ENCODE assay signal across 8 cellular contexts in genomic region chr7:119482209-119482608, GRCh38.
DNase-seq lines count a peak whose midpoint lies in the region; ATAC-seq and TF ChIP-seq lines count a peak whose summit lies in the region.

No MANE protein-coding gene starts in this region.

- H3K4me1 ChIP-seq in tibial artery: no peaks in the 10 kb centered on the region

- H3K36me3 ChIP-seq in tibial artery: no peaks in the 10 kb centered on the region

- peak; percentile 38 for DNase-seq in NCI-H82 treated with DMSO at 0.1 percent for 48 hours (lab: John Stamatoyannopoulos, UW; ENCODE audit: unreplicated experiment)
- peak; percentile 11 for DNase-seq in fibroblast of pulmonary artery (ENCODE audit: low read depth)
- DNase-seq in tibial artery: no peak
- DNase-seq in DMS114 treated with DMSO at 0.1 percent for 48 hours (lab: John Stamatoyannopoulos, UW; ENCODE audit: unreplicated experiment): no peak
- no peak for DNase-seq in epidermal melanocyte (ENCODE audit: insufficient read length, low spot score)

- TF ChIP-seq CTCF in C4-2B (conservative IDR thresholded peaks at IDR 0.05) (peak; percentile 51), fibroblast of pulmonary artery (IDR thresholded peaks at IDR 0.05; ENCODE audit: low read length, missing control alignments) (peak; percentile 25), tibial artery (IDR thresholded peaks at IDR 0.05) (no peak)

- ATAC-seq in GM18867 (IDR thresholded peaks at IDR 0.05; ENCODE audit: unreplicated experiment) (peak; percentile 93), HG02943 (IDR thresholded peaks at IDR 0.05; ENCODE audit: low read depth, unreplicated experiment) (peak; percentile 81)

- H3K27ac ChIP-seq in C4-2B (no peak overlapping the region), tibial artery (no peak overlapping the region)

- H3K4me3 ChIP-seq in fibroblast of pulmonary artery (replicated peaks; ENCODE audit: low read depth, low read length) (no peak overlapping the region), tibial artery (no peak overlapping the region)

- no peaks in the 10 kb centered on the region for H3K9me3 ChIP-seq in tibial artery

- intact Hi-C loops in tibial artery (cut with DNase I; ENCODE audit: low total_unique reads): no loop called here

- no peaks in the 10 kb centered on the region for H3K27me3 ChIP-seq in tibial artery

Comparison
In these comparisons a context has a peak if more than half of its experiments do, and no peak if none do; other contexts are left out.
1. CTCF ChIP-seq: peak in C4-2B (single experiment) and fibroblast of pulmonary artery (single experiment); none in tibial artery (0 of 2).
2. DNase-seq: peak in NCI-H82 treated with DMSO at 0.1 percent for 48 hours (single experiment) and fibroblast of pulmonary artery (single experiment); none in tibial artery (0 of 2), DMS114 treated with DMSO at 0.1 percent for 48 hours (single experiment) and epidermal melanocyte (single experiment).